Comparison of ENCODE assay signal across 17 cellular contexts in the genomic region with DNA sequence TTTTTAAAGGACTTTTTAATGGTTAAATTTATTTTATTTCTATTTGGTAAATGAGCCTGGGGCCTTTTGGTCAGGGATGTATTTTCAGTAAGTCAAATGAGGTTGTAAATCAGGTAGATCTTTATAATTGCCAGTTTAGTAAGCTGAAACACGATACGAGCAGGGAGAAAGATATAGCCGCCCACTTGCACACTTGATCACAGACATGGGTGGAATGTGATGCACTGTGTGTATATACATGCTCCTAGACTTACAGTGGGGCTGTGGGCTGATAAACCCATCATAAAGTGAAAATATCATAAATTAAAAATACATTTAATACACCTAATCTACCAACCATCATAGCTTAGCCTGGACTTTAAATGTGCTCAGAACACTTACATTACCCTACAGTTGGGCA.
DNase-seq lines count a peak whose midpoint lies in the region; ATAC-seq, FAIRE-seq and TF ChIP-seq lines count a peak whose summit lies in the region.
"Had no signal": no experiment of that assay in that cellular context is flagged by ENCODE, and none has a peak within 500 bp of the region (broad histone marks: within the 10 kb centered on the region; RNA-seq: fewer than 3 reads in every experiment).

No MANE protein-coding gene starts in this region.

- no peak overlapping the region for H3K9ac ChIP-seq in KMS-11
- H3K9ac ChIP-seq: BLaER1 treated with 17β-estradiol and CSF1 and Interleukin-3, amounts not matched to agents 10 nM and 100 nM had no signal

- H3K79me2 ChIP-seq in KMS-11 (ENCODE audit: insufficient read depth, low read depth): no peaks in the 10 kb centered on the region

- H3K27ac Mint-ChIP-seq in CD8-positive, alpha-beta memory T cell: no peak overlapping the region
- H3K27ac Mint-ChIP-seq: CD4-positive, alpha-beta T cell had no signal

- H3K27me3 Mint-ChIP-seq in CD8-positive, alpha-beta memory T cell: no peaks in the 10 kb centered on the region
- H3K27me3 Mint-ChIP-seq: CD4-positive, alpha-beta T cell had no signal

- no peaks in the 10 kb centered on the region for H3K36me3 ChIP-seq in KMS-11 (ENCODE audit: insufficient read depth)
- no peaks in the 10 kb centered on the region for H3K36me3 ChIP-seq in CD8-positive, alpha-beta memory T cell (ENCODE audit: insufficient read depth, low read length)
- H3K36me3 ChIP-seq: BE2C, HAP-1 had no signal

- intact Hi-C loops in left ventricle myocardium superior (cut with micrococcal nuclease): no loop called here

- no peak for TF ChIP-seq CTCF in KMS-11 (conservative IDR thresholded peaks at IDR 0.05; ENCODE audit: low read depth, low read length)

- peak; percentile 56 for FAIRE-seq in GM19239 (lab: Jason Lieb, UNC)

- ATAC-seq in left ventricle myocardium superior: no peak
- no peak for ATAC-seq in HG03432 (IDR thresholded peaks at IDR 0.05; ENCODE audit: unreplicated experiment)

- H3K4me3 Mint-ChIP-seq in CD8-positive, alpha-beta memory T cell: no peak overlapping the region
- H3K4me3 Mint-ChIP-seq: CD14-positive monocyte; CD4-positive, alpha-beta T cell; GM23338 had no signal

- POLR2A ChIA-PET in CD8-positive, alpha-beta memory T cell (lab: Charles Lee): no interaction called here

- peaks cover 13 to 22% (median 22%) of the 10 kb centered on the region in 3 donors for H3K4me1 Mint-ChIP-seq in CD8-positive, alpha-beta memory T cell
- H3K4me1 Mint-ChIP-seq: CD14-positive monocyte, GM23338 had no signal

- no peak overlapping the region for H2AFZ ChIP-seq in KMS-11 (ENCODE audit: low read depth)
- H2AFZ ChIP-seq: GM23338 had no signal

- 0 out of 2 replicates have a peak overlapping the region, but pooled peaks have one; percentile 16 for H3K4me2 ChIP-seq in KMS-11
- H3K4me2 ChIP-seq: A549; BLaER1 treated with 17β-estradiol and CSF1 and Interleukin-3, amounts not matched to agents 10 nM and 100 nM; GM23338 had no signal

- no peak overlapping the region for H3K4me3 ChIP-seq in KMS-11 (IDR thresholded peaks at IDR 0.05; ENCODE audit: insufficient read depth, low read depth, low read length)
- H3K4me3 ChIP-seq in CD8-positive, alpha-beta memory T cell (ENCODE audit: low read length): no peak overlapping the region
- H3K4me3 ChIP-seq: A549; BLaER1 treated with 17β-estradiol and CSF1 and Interleukin-3, amounts not matched to agents 10 nM and 100 nM; GM23338; HAP-1 had no signal

- peaks cover 68% of the 10 kb centered on the region for H3K4me1 ChIP-seq in KMS-11 (ENCODE audit: low read depth, poor library complexity, severe bottlenecking)
- no peaks in the 10 kb centered on the region for H3K4me1 ChIP-seq in CD8-positive, alpha-beta memory T cell (ENCODE audit: insufficient read depth, low read length)
- H3K4me1 ChIP-seq: A549, BE2C, HAP-1 had no signal

- no peaks in the 10 kb centered on the region for H3K27me3 ChIP-seq in KMS-11 (ENCODE audit: insufficient read depth, low read depth)
- H3K27me3 ChIP-seq in CD8-positive, alpha-beta memory T cell (ENCODE audit: insufficient read depth, low read length, poor library complexity, severe bottlenecking): no peaks in the 10 kb centered on the region
- H3K27me3 ChIP-seq: BE2C; BLaER1 treated with 17β-estradiol and CSF1 and Interleukin-3, amounts not matched to agents 10 nM and 100 nM had no signal

- no peaks in the 10 kb centered on the region for H3K9me3 Mint-ChIP-seq in CD8-positive, alpha-beta memory T cell
- H3K9me3 Mint-ChIP-seq: CD14-positive monocyte; CD4-positive, alpha-beta T cell; GM23338 had no signal

- peaks cover 18 to 71% (median 23%) of the 10 kb centered on the region in 3 donors for H3K36me3 Mint-ChIP-seq in CD8-positive, alpha-beta memory T cell

- H4K20me1 ChIP-seq in KMS-11 (ENCODE audit: insufficient read depth): no peaks in the 10 kb centered on the region
- H4K20me1 ChIP-seq: BLaER1 treated with 17β-estradiol and CSF1 and Interleukin-3, amounts not matched to agents 10 nM and 100 nM had no signal

- no peak for DNase-seq in GM19239 (ENCODE audit: insufficient read length, low spot score)
- peak; percentile 37 for DNase-seq in left kidney (ENCODE audit: low read depth, low spot score)
- DNase-seq in NCI-H2227 treated with DMSO at 0.1 percent for 48 hours (lab: John Stamatoyannopoulos, UW): no peak
- no peak for DNase-seq in left ventricle myocardium superior
- no peak for DNase-seq in CD8-positive, alpha-beta memory T cell
- DNase-seq: BE2C; CD4-positive, alpha-beta T cell; COR-L47; DMS79 treated with DMSO at 0.1 percent for 48 hours; GF-D8 had no signal

- CTCF ChIA-PET in CD8-positive, alpha-beta memory T cell (lab: Charles Lee): interaction anchor here (0.6 to 0.7 kb wide), 2 partner anchors 9 to 763 kb away, joined by 3 read pairs; no protein-coding TSS in a partner anchor

- H3K9me3 ChIP-seq in CD8-positive, alpha-beta memory T cell (ENCODE audit: low read length): no peaks in the 10 kb centered on the region
- H3K9me3 ChIP-seq: A549, BE2C, HAP-1 had no signal

- no peak overlapping the region for H3K27ac ChIP-seq in KMS-11
- no peak overlapping the region for H3K27ac ChIP-seq in CD8-positive, alpha-beta memory T cell (ENCODE audit: low read depth, low read length)
- H3K27ac ChIP-seq: A549; BLaER1 treated with 17β-estradiol and CSF1 and Interleukin-3, amounts not matched to agents 10 nM and 100 nM had no signal
